In the genomic region with DNA sequence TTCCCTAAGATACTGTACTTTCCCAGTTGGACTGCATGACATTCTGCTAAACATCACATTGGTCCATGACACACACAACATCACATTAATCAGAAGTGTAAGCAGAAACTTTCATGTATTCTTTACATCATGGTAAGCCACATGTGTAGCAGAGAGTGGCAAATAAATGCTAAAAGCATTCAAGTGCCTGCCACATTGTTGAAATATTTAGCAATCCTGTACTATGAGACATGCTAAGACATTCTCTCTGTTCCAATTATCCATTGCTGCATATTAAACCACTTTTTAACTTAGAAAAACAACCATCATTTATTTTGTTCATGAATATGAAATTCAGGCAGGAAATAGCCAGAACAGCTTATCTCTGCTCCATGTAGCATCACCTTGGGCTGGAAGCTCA, we compare ENCODE assay signal across 1 cellular context.
TF ChIP-seq lines count a peak whose summit lies in the region.

No MANE protein-coding gene starts in this region.

TF ChIP-seq in IMR-90, 13 proteins besides CTCF, POLR2A, EP300 and RAD21 (continued from another document):
- no peak for TF ChIP-seq RFX5 (IDR thresholded peaks at IDR 0.05; ENCODE audit: low read depth, low read length)
- TF ChIP-seq FOS (IDR thresholded peaks at IDR 0.05; ENCODE audit: low read depth, low read length) = no peak
- no peak for TF ChIP-seq BHLHE40 (IDR thresholded peaks at IDR 0.05; ENCODE audit: low read depth, low read length)
- no peak for TF ChIP-seq CHD1 (IDR thresholded peaks at IDR 0.05; ENCODE audit: low read depth, low read length)
